In the genomic region with DNA sequence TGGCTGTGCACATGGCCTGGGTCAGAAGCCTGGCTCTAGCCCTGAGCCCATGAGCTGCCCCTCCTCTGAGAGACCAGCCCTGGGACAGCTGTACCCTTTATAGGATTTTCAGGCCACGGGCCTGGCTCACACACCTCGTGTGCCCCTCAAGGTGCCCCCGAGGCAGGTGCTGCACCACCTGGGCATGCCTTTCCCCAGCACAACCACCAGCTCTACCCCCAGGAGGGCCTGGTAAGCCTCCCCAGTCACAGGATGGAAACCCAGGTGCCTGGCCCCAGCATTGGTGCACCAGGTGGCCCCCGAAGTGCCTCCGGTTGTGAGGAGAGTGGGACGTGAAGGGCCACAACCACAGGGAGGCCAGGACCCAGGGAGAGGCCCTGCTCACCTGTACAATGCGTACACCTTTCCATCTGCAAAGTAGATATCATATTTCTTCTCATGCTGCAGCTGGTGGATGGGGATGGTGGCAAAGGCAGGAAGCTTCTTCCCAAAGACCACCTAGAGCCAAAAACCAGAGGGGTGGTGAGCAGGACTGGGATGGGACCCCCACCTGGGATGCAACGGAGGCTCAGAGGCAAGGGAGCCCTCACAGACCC, we compare ENCODE assay signal across 6 cellular contexts. TPM values are rescaled to one million over a fixed set of nuclear protein-coding genes. Genes with fewer than 3 reads are reported as not detected.
"Had no signal": no experiment of that assay in that cellular context is flagged by ENCODE, and none has a peak within 500 bp of the region (broad histone marks: within the 10 kb centered on the region; RNA-seq: fewer than 3 reads in every experiment).

No MANE protein-coding gene starts in this region.

- H3K27ac ChIP-seq: brain microvascular endothelial cell, ovary had no signal

- H3K27me3 ChIP-seq: brain microvascular endothelial cell, esophagus squamous epithelium, ovary, transverse colon had no signal

- H3K9me3 ChIP-seq: esophagus squamous epithelium, ovary, transverse colon had no signal

- H3K4me3 ChIP-seq: ovary had no signal

- H3K36me3 ChIP-seq: ovary had no signal

RNA-seq across cellular contexts. Expression of gene NPW, which starts 16.3 kb away (rescaled TPM):
- total RNA-seq: cerebellum had no signal

RNA-seq across cellular contexts. Expression of gene NOXO1, which starts 22.1 kb away (rescaled TPM):
- total RNA-seq: activated CD4-positive, alpha-beta memory T cell treated with anti-CD3 and anti-CD28 coated beads for 36 hours had no signal
